In genomic region chr11:130551388-130551787, GRCh38 we compare ENCODE assay signal across 16 cellular contexts.
"Had no signal": no experiment of that assay in that cellular context is flagged by ENCODE, and none has a peak within 500 bp of the region (broad histone marks: within the 10 kb centered on the region; RNA-seq: fewer than 3 reads in every experiment).

No MANE protein-coding gene starts in this region.

- H3K36me3 ChIP-seq: ascending aorta, suprapubic skin had no signal

- H3K4me1 ChIP-seq: ascending aorta had no signal

- H3K27me3 ChIP-seq: ascending aorta, suprapubic skin had no signal

- FAIRE-seq: colon, kidney had no signal

- H3K4me1 Mint-ChIP-seq: activated CD4-positive, alpha-beta T cell treated with anti-CD3 and anti-CD28 coated beads, Interleukin-2, amount 10 ng/mL, durations not matched to agents 7 days and 5 days; neural crest cell had no signal

- H3K27ac Mint-ChIP-seq: activated CD4-positive, alpha-beta T cell treated with anti-CD3 and anti-CD28 coated beads, Interleukin-2, amount 10 ng/mL, durations not matched to agents 7 days and 5 days; stimulated activated naive CD8-positive, alpha-beta T cell treated with anti-CD3 and anti-CD28 coated beads, Interleukin-15, Interleukin-2, amounts not matched to agents 100 ng/mL and 50 ng/mL, for 24 hours had no signal

- H3K4me3 Mint-ChIP-seq: activated CD4-positive, alpha-beta T cell treated with anti-CD3 and anti-CD28 coated beads, Interleukin-2, amount 10 ng/mL, durations not matched to agents 7 days and 5 days; neural crest cell; stimulated activated naive CD8-positive, alpha-beta T cell treated with anti-CD3 and anti-CD28 coated beads, Interleukin-15, Interleukin-2, amounts not matched to agents 100 ng/mL and 50 ng/mL, for 24 hours had no signal

- H3K27ac ChIP-seq: ascending aorta, suprapubic skin had no signal

- H3K9me3 Mint-ChIP-seq: activated CD4-positive, alpha-beta T cell treated with anti-CD3 and anti-CD28 coated beads, Interleukin-2, amount 10 ng/mL, durations not matched to agents 7 days and 5 days; neural crest cell; stimulated activated naive CD8-positive, alpha-beta T cell treated with anti-CD3 and anti-CD28 coated beads, Interleukin-15, Interleukin-2, amounts not matched to agents 100 ng/mL and 50 ng/mL, for 24 hours had no signal

- H3K9me3 ChIP-seq: ascending aorta, suprapubic skin had no signal

- H3K4me3 ChIP-seq: ascending aorta, suprapubic skin had no signal

- DNase-seq: activated CD4-positive, alpha-beta T cell treated with anti-CD3 and anti-CD28 coated beads, Interleukin-2, amount 10 ng/mL, durations not matched to agents 7 days and 5 days; activated CD4-positive, CD25-positive, alpha-beta regulatory T cell; activated CD8-positive, alpha-beta memory T cell treated with anti-CD3 and anti-CD28 coated beads for 24 hours; activated naive CD4-positive, alpha-beta T cell treated with Interleukin-2 at 50 U/mL for 16 hours; hypothalamus; kidney; midbrain; stimulated activated CD4-positive, alpha-beta T cell treated with anti-CD3 and anti-CD28 coated beads, Interleukin-4, amount 100 ng/mL, for 4 hours; stimulated activated CD8-positive, alpha-beta memory T cell treated with anti-CD3 and anti-CD28 coated beads, Interleukin-4, amount 100 ng/mL, for 48 hours; SW 1271; trophoblast cell had no signal
